ENCODE assay signal across 1 cellular context in genomic region chr4:175776217-175776616, GRCh38.
TF ChIP-seq lines count a peak whose summit lies in the region.

No MANE protein-coding gene starts in this region.

TF ChIP-seq in SK-N-SH, 30 proteins besides CTCF, POLR2A, EP300 and RAD21 (continued from another document):
- TF ChIP-seq ZBTB33 (IDR thresholded peaks at IDR 0.05; ENCODE audit: borderline replicate concordance, low read depth), result no peak
- no peak for TF ChIP-seq USF1 (IDR thresholded peaks at IDR 0.05; ENCODE audit: borderline replicate concordance, low read depth)
- no peak for TF ChIP-seq EZH2phosphoT487 (IDR thresholded peaks at IDR 0.05; ENCODE audit: borderline replicate concordance, low read depth)
- no peak for TF ChIP-seq REST (IDR thresholded peaks at IDR 0.05; ENCODE audit: low read depth, low read length)
- TF ChIP-seq FOSL2 (IDR thresholded peaks at IDR 0.05; ENCODE audit: borderline replicate concordance, low read depth), result no peak
- no peak for TF ChIP-seq GATA2 (CRISPR knock-in tag; IDR thresholded peaks at IDR 0.05)
- no peak for TF ChIP-seq SIN3A (IDR thresholded peaks at IDR 0.05; ENCODE audit: borderline replicate concordance, low read depth, low read length)
- TF ChIP-seq, protein P1, sequence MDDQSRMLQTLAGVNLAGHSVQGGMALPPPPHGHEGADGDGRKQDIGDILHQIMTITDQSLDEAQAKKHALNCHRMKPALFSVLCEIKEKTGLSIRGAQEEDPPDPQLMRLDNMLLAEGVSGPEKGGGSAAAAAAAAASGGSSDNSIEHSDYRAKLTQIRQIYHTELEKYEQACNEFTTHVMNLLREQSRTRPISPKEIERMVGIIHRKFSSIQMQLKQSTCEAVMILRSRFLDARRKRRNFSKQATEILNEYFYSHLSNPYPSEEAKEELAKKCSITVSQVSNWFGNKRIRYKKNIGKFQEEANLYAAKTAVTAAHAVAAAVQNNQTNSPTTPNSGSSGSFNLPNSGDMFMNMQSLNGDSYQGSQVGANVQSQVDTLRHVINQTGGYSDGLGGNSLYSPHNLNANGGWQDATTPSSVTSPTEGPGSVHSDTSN (IDR thresholded peaks at IDR 0.05), result no peak
- no peak for TF ChIP-seq YY1 (IDR thresholded peaks at IDR 0.05; ENCODE audit: low read depth)
- TF ChIP-seq TAF1 (IDR thresholded peaks at IDR 0.05; ENCODE audit: borderline replicate concordance, low read depth, low read length), result no peak
- TF ChIP-seq NRF1 (IDR thresholded peaks at IDR 0.05; ENCODE audit: low read depth, low read length), result no peak
- TF ChIP-seq CHD2 (IDR thresholded peaks at IDR 0.05; ENCODE audit: low read length, partially characterized antibody), result no peak
- no peak for TF ChIP-seq MXI1 (IDR thresholded peaks at IDR 0.05; ENCODE audit: low read depth, low read length)
- TF ChIP-seq JUND (IDR thresholded peaks at IDR 0.05), result no peak
